In genomic region chr18:46296656-46297055, GRCh38 we compare ENCODE assay signal across 13 cellular contexts.
DNase-seq lines count a peak whose midpoint lies in the region; ATAC-seq and TF ChIP-seq lines count a peak whose summit lies in the region.
"Had no signal": no experiment of that assay in that cellular context is flagged by ENCODE, and none has a peak within 500 bp of the region (broad histone marks: within the 10 kb centered on the region; RNA-seq: fewer than 3 reads in every experiment).

No MANE protein-coding gene starts in this region.

- TF ChIP-seq CTCF in progenitor cell of endocrine pancreas (IDR thresholded peaks at IDR 0.05; ENCODE audit: unreplicated experiment) (no peak), omental fat pad (IDR thresholded peaks at IDR 0.05) (no peak)

- H3K27me3 Mint-ChIP-seq in activated T-cell treated with anti-CD3 and anti-CD28 coated beads, Interleukin-2, amount 50 U/mL, for 24 hours = peaks cover 8% of the 10 kb centered on the region
- peaks cover 7% of the 10 kb centered on the region for H3K27me3 Mint-ChIP-seq in progenitor cell of endocrine pancreas

- H3K4me3 Mint-ChIP-seq in activated T-cell treated with anti-CD3 and anti-CD28 coated beads, Interleukin-2, amount 50 U/mL, for 24 hours = no peak overlapping the region
- no peak overlapping the region for H3K4me3 Mint-ChIP-seq in progenitor cell of endocrine pancreas (ENCODE audit: low read depth)
- H3K4me3 Mint-ChIP-seq: HFFc6 had no signal

- ATAC-seq in omental fat pad (ENCODE audit: low FRiP score) = no peak

- peaks cover 2% of the 10 kb centered on the region for H3K4me1 Mint-ChIP-seq in activated T-cell treated with anti-CD3 and anti-CD28 coated beads, Interleukin-2, amount 50 U/mL, for 24 hours (ENCODE audit: low read depth)
- no peaks in the 10 kb centered on the region for H3K4me1 Mint-ChIP-seq in progenitor cell of endocrine pancreas (ENCODE audit: low read depth)

- no peak overlapping the region for H3K27ac Mint-ChIP-seq in activated T-cell treated with anti-CD3 and anti-CD28 coated beads, Interleukin-2, amount 50 U/mL, for 24 hours
- peak overlapping the region; percentile 38 for H3K27ac Mint-ChIP-seq in progenitor cell of endocrine pancreas
- H3K27ac Mint-ChIP-seq: HFFc6 had no signal

- no peaks in the 10 kb centered on the region for H3K36me3 Mint-ChIP-seq in activated T-cell treated with anti-CD3 and anti-CD28 coated beads, Interleukin-2, amount 50 U/mL, for 24 hours (ENCODE audit: low read depth)
- H3K36me3 Mint-ChIP-seq in progenitor cell of endocrine pancreas (ENCODE audit: insufficient read depth) = no peaks in the 10 kb centered on the region

- H3K9me3 Mint-ChIP-seq in activated T-cell treated with anti-CD3 and anti-CD28 coated beads, Interleukin-2, amount 50 U/mL, for 24 hours = no peaks in the 10 kb centered on the region
- H3K9me3 Mint-ChIP-seq in progenitor cell of endocrine pancreas (ENCODE audit: low read depth) = no peaks in the 10 kb centered on the region
- H3K9me3 Mint-ChIP-seq: HFFc6 had no signal

- peak; percentile 6 for DNase-seq in activated T-cell treated with anti-CD3 and anti-CD28 coated beads, Interleukin-2, amount 50 U/mL, for 24 hours
- DNase-seq in activated T-cell treated with anti-CD3 and anti-CD28 coated beads, Interleukin-2, amount 50 U/mL, for 48 hours = no peak
- DNase-seq in islet precursor cell (peak; percentile 44), progenitor cell of endocrine pancreas (ENCODE audit: low spot score, unreplicated experiment) (no peak), GM03348 (ENCODE audit: low spot score) (no peak), GF-D8 (lab: John Stamatoyannopoulos, UW) (no peak), omental fat pad (ENCODE audit: low spot score) (no peak)
- DNase-seq: AML-193, Calu3, DMS79, EL, HCEC 1CT, HFFc6 had no signal

Comparison
In these comparisons a context has a peak if more than half of its experiments do, and no peak if none do; other contexts are left out.
1. DNase-seq: peak in activated T-cell treated with anti-CD3 and anti-CD28 coated beads, Interleukin-2, amount 50 U/mL, for 24 hours (single experiment) and islet precursor cell (single experiment); none in activated T-cell treated with anti-CD3 and anti-CD28 coated beads, Interleukin-2, amount 50 U/mL, for 48 hours (0 of 2), progenitor cell of endocrine pancreas (single experiment), GM03348 (single experiment), GF-D8 (single experiment) and omental fat pad (single experiment).